ENCODE assay signal across 37 cellular contexts in the genomic region with DNA sequence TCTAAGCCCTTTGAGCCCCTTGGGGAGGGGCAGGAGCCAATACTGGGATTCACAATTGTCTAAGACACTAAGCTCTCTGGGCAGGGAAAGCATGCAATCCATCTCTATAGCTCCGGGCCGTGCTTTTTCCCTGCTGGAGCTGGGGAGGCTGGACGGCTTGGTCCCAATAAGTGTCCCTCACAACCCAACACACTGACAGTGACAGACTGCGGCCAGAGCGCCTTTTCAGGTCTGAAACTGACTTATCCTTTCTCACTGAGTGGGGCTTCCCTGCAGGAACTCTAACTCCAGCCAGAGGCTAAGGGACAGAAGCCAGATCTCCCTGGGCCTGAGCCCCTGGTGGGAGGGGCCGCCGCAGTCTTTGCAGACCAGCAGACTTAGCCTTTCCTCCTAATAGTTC.
A peak's percentile ranks its signal among the peaks of the same experiment; 100 is the strongest.
DNase-seq lines count a peak whose midpoint lies in the region; ATAC-seq, FAIRE-seq and TF ChIP-seq lines count a peak whose summit lies in the region.
"Had no signal": no experiment of that assay in that cellular context is flagged by ENCODE, and none has a peak within 500 bp of the region (broad histone marks: within the 10 kb centered on the region; RNA-seq: fewer than 3 reads in every experiment).

No MANE protein-coding gene starts in this region.

- DNase-seq in NCI-H82 (lab: John Stamatoyannopoulos, UW) = peak; percentile 30
- no peak for DNase-seq in NCI-H82 treated with DMSO at 0.1 percent for 48 hours (lab: John Stamatoyannopoulos, UW; ENCODE audit: unreplicated experiment)
- DNase-seq in ELF-1 (ENCODE audit: low read depth, low spot score) = peak; percentile 61
- peak; percentile 9 for DNase-seq in H7
- DNase-seq in neural progenitor cell (ENCODE audit: low spot score) = peak; percentile 18
- DNase-seq in GM19239 (ENCODE audit: insufficient read length, low spot score) = no peak
- no peak for DNase-seq in adrenal gland
- DNase-seq: 8988T; ACHN; AML-193; BE2C; C1 segment of cervical spinal cord; Caco-2; Calu3; CD4-positive, alpha-beta memory T cell; CD4-positive, alpha-beta T cell; CD4-positive, CD25-positive, alpha-beta regulatory T cell; CD8-positive, alpha-beta memory T cell; CD8-positive, alpha-beta T cell; COR-L47; DMS 273 treated with DMSO at 0.1 percent for 48 hours; DMS153; DMS53; DMS79; DMS79 treated with DMSO at 0.1 percent for 48 hours; DND-41; EL had no signal

- no peaks in the 10 kb centered on the region for H3F3A ChIP-seq in neural progenitor cell (ENCODE audit: low read depth)

- H3K4me1 ChIP-seq in neural progenitor cell = no peaks in the 10 kb centered on the region
- no peaks in the 10 kb centered on the region for H3K4me1 ChIP-seq in adrenal gland (replicated peaks in 1 of 2)
- H3K4me1 ChIP-seq: A549; BE2C; BLaER1; BLaER1 treated with 17β-estradiol and CSF1 and Interleukin-3, amounts not matched to agents 10 nM and 100 nM; Caco-2 had no signal

- H3K4me3 ChIP-seq in H7 (ENCODE audit: insufficient read depth, low read depth, low read length) (no peak overlapping the region), neural progenitor cell (no peak overlapping the region), adrenal gland (no peak overlapping the region)
- H3K4me3 ChIP-seq: A549; BLaER1; BLaER1 treated with 17β-estradiol and CSF1 and Interleukin-3, amounts not matched to agents 10 nM and 100 nM had no signal

- WGBS in adrenal gland, 4 donors = 80 to 93% (median 86%) methylated on average over 1 to 7 of the region's 7 CpGs; no CpG with 5 or more reads in 1 of the 4 donors

- no peak overlapping the region for H3K27ac ChIP-seq in neural progenitor cell
- no peak overlapping the region for H3K27ac ChIP-seq in adrenal gland
- H3K27ac ChIP-seq: 22Rv1; A549; BLaER1; BLaER1 treated with 17β-estradiol and CSF1 and Interleukin-3, amounts not matched to agents 10 nM and 100 nM; C4-2B had no signal

- H3K27ac Mint-ChIP-seq in neural progenitor cell = no peak overlapping the region
- H3K27ac Mint-ChIP-seq: B cell; CD14-positive monocyte; CD4-positive, alpha-beta memory T cell; CD4-positive, alpha-beta T cell; CD4-positive, CD25-positive, alpha-beta regulatory T cell; CD8-positive, alpha-beta memory T cell; CD8-positive, alpha-beta T cell had no signal

- H3K36me3 Mint-ChIP-seq in neural progenitor cell = no peaks in the 10 kb centered on the region
- H3K36me3 Mint-ChIP-seq: CD14-positive monocyte; CD4-positive, alpha-beta memory T cell; CD4-positive, CD25-positive, alpha-beta regulatory T cell; CD8-positive, alpha-beta memory T cell; CD8-positive, alpha-beta T cell had no signal

- no peak overlapping the region for H2AFZ ChIP-seq in neural progenitor cell (replicated peaks)

- H3K9me3 ChIP-seq in neural progenitor cell (ENCODE audit: low read depth) (peaks cover 8% of the 10 kb centered on the region), adrenal gland (replicated peaks in 1 of 3) (no peaks in the 10 kb centered on the region)
- H3K9me3 ChIP-seq: A549, BE2C, Caco-2 had no signal

- H3K4me1 Mint-ChIP-seq in neural progenitor cell = no peaks in the 10 kb centered on the region
- H3K4me1 Mint-ChIP-seq: B cell; CD14-positive monocyte; CD4-positive, alpha-beta memory T cell; CD4-positive, CD25-positive, alpha-beta regulatory T cell; CD8-positive, alpha-beta memory T cell had no signal

- H3K4me2 ChIP-seq in neural progenitor cell = no peak overlapping the region
- H3K4me2 ChIP-seq: A549; BLaER1; BLaER1 treated with 17β-estradiol and CSF1 and Interleukin-3, amounts not matched to agents 10 nM and 100 nM had no signal

- intact Hi-C loops in adrenal gland (cut with DNase I) = no loop called here

- H3K27me3 Mint-ChIP-seq in neural progenitor cell (ENCODE audit: insufficient read depth, low read depth) = peaks cover 2% of the 10 kb centered on the region
- H3K27me3 Mint-ChIP-seq: B cell; CD4-positive, alpha-beta memory T cell; CD4-positive, alpha-beta T cell; CD4-positive, CD25-positive, alpha-beta regulatory T cell had no signal

- TF ChIP-seq CTCF in neural progenitor cell (IDR thresholded peaks at IDR 0.05) = no peak
- TF ChIP-seq CTCF in adrenal gland (IDR thresholded peaks at IDR 0.05) = no peak

- H3K9me3 Mint-ChIP-seq in neural progenitor cell = peaks cover 12% of the 10 kb centered on the region
- H3K9me3 Mint-ChIP-seq: CD4-positive, alpha-beta memory T cell; CD4-positive, alpha-beta T cell; CD4-positive, CD25-positive, alpha-beta regulatory T cell; CD8-positive, alpha-beta memory T cell; CD8-positive, alpha-beta T cell had no signal

- TF ChIP-seq POLR2A in adrenal gland (IDR thresholded peaks at IDR 0.05) = no peak

- FAIRE-seq in GM19239 (lab: Jason Lieb, UNC) = no peak
- FAIRE-seq: A204.1, A549, D721Med had no signal

- no peaks in the 10 kb centered on the region for H3K36me3 ChIP-seq in H7 (replicated peaks; ENCODE audit: control insufficient read depth, insufficient read depth, low read length)
- H3K36me3 ChIP-seq in neural progenitor cell = no peaks in the 10 kb centered on the region
- no peaks in the 10 kb centered on the region for H3K36me3 ChIP-seq in adrenal gland (replicated peaks in 1 of 2)
- H3K36me3 ChIP-seq: BE2C; BLaER1; BLaER1 treated with 17β-estradiol and CSF1 and Interleukin-3, amounts not matched to agents 10 nM and 100 nM had no signal

- no peak overlapping the region for H3K9ac ChIP-seq in neural progenitor cell
- H3K9ac ChIP-seq: BLaER1; BLaER1 treated with 17β-estradiol and CSF1 and Interleukin-3, amounts not matched to agents 10 nM and 100 nM had no signal

- H3K4me3 Mint-ChIP-seq in neural progenitor cell = no peak overlapping the region
- H3K4me3 Mint-ChIP-seq: B cell; CD14-positive monocyte; CD4-positive, alpha-beta memory T cell; CD4-positive, alpha-beta T cell; CD4-positive, CD25-positive, alpha-beta regulatory T cell; CD8-positive, alpha-beta memory T cell; CD8-positive, alpha-beta T cell had no signal

- ATAC-seq in HG03175 (IDR thresholded peaks at IDR 0.05; ENCODE audit: unreplicated experiment) = no peak
- ATAC-seq: A549; CD8-positive, alpha-beta T cell had no signal

- H3K27me3 ChIP-seq in H7 (ENCODE audit: control insufficient read depth, insufficient read depth, low read length) = no peaks in the 10 kb centered on the region
- H3K27me3 ChIP-seq in neural progenitor cell = no peaks in the 10 kb centered on the region
- no peaks in the 10 kb centered on the region for H3K27me3 ChIP-seq in adrenal gland
- H3K27me3 ChIP-seq: BE2C had no signal

- no peaks in the 10 kb centered on the region for H4K20me1 ChIP-seq in neural progenitor cell (ENCODE audit: low read depth)
- H4K20me1 ChIP-seq: BLaER1; BLaER1 treated with 17β-estradiol and CSF1 and Interleukin-3, amounts not matched to agents 10 nM and 100 nM had no signal

- no peaks in the 10 kb centered on the region for H3K79me2 ChIP-seq in neural progenitor cell (ENCODE audit: low read depth)

Comparison
In these comparisons a context has a peak if more than half of its experiments do, and no peak if none do; other contexts are left out.
1. DNase-seq: peak in NCI-H82 (single experiment), ELF-1 (single experiment), H7 (single experiment) and neural progenitor cell (single experiment); none in NCI-H82 treated with DMSO at 0.1 percent for 48 hours (single experiment), GM19239 (single experiment) and adrenal gland (0 of 7).